1 cellular context compared by ENCODE assay signal in genomic region chr6:14775528-14775927, GRCh38.
TF ChIP-seq lines count a peak whose summit lies in the region.

No MANE protein-coding gene starts in this region.

TF ChIP-seq in HepG2, 621 proteins besides CTCF, POLR2A, EP300 and RAD21 (continued from another document):
- TF ChIP-seq, protein P1, sequence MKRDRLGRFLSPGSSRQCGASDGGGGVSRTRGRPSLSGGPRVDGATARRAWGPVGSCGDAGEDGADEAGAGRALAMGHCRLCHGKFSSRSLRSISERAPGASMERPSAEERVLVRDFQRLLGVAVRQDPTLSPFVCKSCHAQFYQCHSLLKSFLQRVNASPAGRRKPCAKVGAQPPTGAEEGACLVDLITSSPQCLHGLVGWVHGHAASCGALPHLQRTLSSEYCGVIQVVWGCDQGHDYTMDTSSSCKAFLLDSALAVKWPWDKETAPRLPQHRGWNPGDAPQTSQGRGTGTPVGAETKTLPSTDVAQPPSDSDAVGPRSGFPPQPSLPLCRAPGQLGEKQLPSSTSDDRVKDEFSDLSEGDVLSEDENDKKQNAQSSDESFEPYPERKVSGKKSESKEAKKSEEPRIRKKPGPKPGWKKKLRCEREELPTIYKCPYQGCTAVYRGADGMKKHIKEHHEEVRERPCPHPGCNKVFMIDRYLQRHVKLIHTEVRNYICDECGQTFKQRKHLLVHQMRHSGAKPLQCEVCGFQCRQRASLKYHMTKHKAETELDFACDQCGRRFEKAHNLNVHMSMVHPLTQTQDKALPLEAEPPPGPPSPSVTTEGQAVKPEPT (CRISPR knock-in tag; IDR thresholded peaks at IDR 0.05; ENCODE audit: low read depth): no peak
- TF ChIP-seq ZBTB7B (CRISPR knock-in tag; IDR thresholded peaks at IDR 0.05) (no peak), GABPB1 (CRISPR knock-in tag; IDR thresholded peaks at IDR 0.05) (no peak), TEAD3 (CRISPR knock-in tag; optimal IDR thresholded peaks at IDR 0.05; ENCODE audit: borderline replicate concordance) (no peak), HNRNPLL (IDR thresholded peaks at IDR 0.05; ENCODE audit: low read depth, low read length, poor library complexity, severe bottlenecking) (no peak), RERE (CRISPR knock-in tag; IDR thresholded peaks at IDR 0.05; ENCODE audit: low read depth) (no peak), RFX5 (IDR thresholded peaks at IDR 0.05; ENCODE audit: low read depth, low read length) (no peak), TFDP2 (CRISPR knock-in tag; IDR thresholded peaks at IDR 0.05) (no peak), GABPA (IDR thresholded peaks at IDR 0.05; ENCODE audit: low read depth, low read length) (no peak), GABPA (CRISPR knock-in tag; IDR thresholded peaks at IDR 0.05; ENCODE audit: low read depth) (no peak), ZNF530 (CRISPR knock-in tag; IDR thresholded peaks at IDR 0.05; ENCODE audit: low read depth) (no peak), ZNF430 (CRISPR knock-in tag; IDR thresholded peaks at IDR 0.05) (no peak)
- TF ChIP-seq, protein P2, sequence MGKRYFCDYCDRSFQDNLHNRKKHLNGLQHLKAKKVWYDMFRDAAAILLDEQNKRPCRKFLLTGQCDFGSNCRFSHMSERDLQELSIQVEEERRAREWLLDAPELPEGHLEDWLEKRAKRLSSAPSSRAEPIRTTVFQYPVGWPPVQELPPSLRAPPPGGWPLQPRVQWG (CRISPR knock-in tag; IDR thresholded peaks at IDR 0.05; ENCODE audit: borderline replicate concordance, low read depth): no peak
